Comparison of ENCODE assay signal across 8 cellular contexts in genomic region chr2:156589381-156590079, GRCh38.
DNase-seq lines count a peak whose midpoint lies in the region; ATAC-seq and TF ChIP-seq lines count a peak whose summit lies in the region.

No MANE protein-coding gene starts in this region.

- H3K4me3 Mint-ChIP-seq in neural crest cell: no peak overlapping the region

- H3K4me1 Mint-ChIP-seq in neural crest cell: peaks cover 59% of the 10 kb centered on the region

- no peak for TF ChIP-seq POLR2A in erythroblast (IDR thresholded peaks at IDR 0.05; ENCODE audit: low read length)

- intact Hi-C loops in Right ventricle myocardium superior (cut with DNase I) (loop anchor here (10.0 kb wide), 1 partner anchor 395 kb away; no protein-coding TSS in a partner anchor), cardiac septum (cut with DNase I) (loop anchor here (2.0 to 10.0 kb wide), 3 partner anchors 155 to 395 kb away; partner anchors contain the start of genes GPD2 and NR4A2)

- no peaks in the 10 kb centered on the region for H3K36me3 Mint-ChIP-seq in neural crest cell (ENCODE audit: low read depth)

- no peaks in the 10 kb centered on the region for H3K9me3 Mint-ChIP-seq in neural crest cell

- DNase-seq in Right ventricle myocardium superior (no peak), cardiac septum (ENCODE audit: low spot score) (no peak), LoVo (ENCODE audit: low spot score) (peak; percentile 51), SW480 (ENCODE audit: low spot score) (peak; percentile 54), erythroblast (lab: John Stamatoyannopoulos, UW) (peak; percentile 64 to 74), neural crest cell (ENCODE audit: low read depth, low spot score) (no peak)

- H3K27ac Mint-ChIP-seq in neural crest cell (ENCODE audit: unreplicated experiment): peak overlapping the region; percentile 29

- peak; percentile 72 for ATAC-seq in Right ventricle myocardium superior (ENCODE audit: poor library complexity)
- ATAC-seq in GM21723 (IDR thresholded peaks at IDR 0.05; ENCODE audit: unreplicated experiment): peak; percentile 72
- no peak for ATAC-seq in HG02938 (IDR thresholded peaks at IDR 0.05; ENCODE audit: unreplicated experiment)

- TF ChIP-seq CTCF in neural crest cell (conservative IDR thresholded peaks at IDR 0.05): peak; percentile 68

- H3K27me3 Mint-ChIP-seq in neural crest cell (ENCODE audit: low read depth): no peaks in the 10 kb centered on the region

Comparison
In these comparisons a context has a peak if more than half of its experiments do, and no peak if none do; other contexts are left out.
1. DNase-seq: peak in LoVo (single experiment), SW480 (single experiment) and erythroblast (2 of 2); none in Right ventricle myocardium superior (single experiment), cardiac septum (single experiment) and neural crest cell (single experiment).